Comparison of ENCODE assay signal across 18 cellular contexts in genomic region chr9:136602193-136602885, GRCh38. TPM values are rescaled to one million over a fixed set of nuclear protein-coding genes. Genes with fewer than 3 reads are reported as not detected.
DNase-seq lines count a peak whose midpoint lies in the region; ATAC-seq and TF ChIP-seq lines count a peak whose summit lies in the region.
"Had no signal": no experiment of that assay in that cellular context is flagged by ENCODE, and none has a peak within 500 bp of the region (broad histone marks: within the 10 kb centered on the region; RNA-seq: fewer than 3 reads in every experiment).

No MANE protein-coding gene starts in this region.

- peaks cover 67 to 99% (median 94%) of the 10 kb centered on the region in 10 experiments for H3K4me1 ChIP-seq in BLaER1 treated with 17β-estradiol and CSF1 and Interleukin-3, amounts not matched to agents 10 nM and 100 nM
- H3K4me1 ChIP-seq in HEK293 (ENCODE audit: control insufficient read depth, insufficient read depth, low read length): no peaks in the 10 kb centered on the region
- peaks cover 47% of the 10 kb centered on the region for H3K4me1 ChIP-seq in mesenchymal stem cell (ENCODE audit: control insufficient read depth, insufficient read depth, low read depth, low read length)
- peaks cover 6% of the 10 kb centered on the region; the same call in 1 of the 2 replicates for H3K4me1 ChIP-seq in PC-9 (replicated peaks; ENCODE audit: insufficient read depth)

- no peak overlapping the region for H3K14ac ChIP-seq in mesenchymal stem cell (ENCODE audit: low read length in 2 of 2)

- no peaks in the 10 kb centered on the region for H3K9me3 ChIP-seq in BLaER1 treated with 17β-estradiol and CSF1 and Interleukin-3, amounts not matched to agents 10 nM and 100 nM (replicated peaks in 1 of 11)
- H3K9me3 ChIP-seq in HEK293 (ENCODE audit: control insufficient read depth, insufficient read depth, low read depth, low read length) (no peaks in the 10 kb centered on the region), mesenchymal stem cell (ENCODE audit: control insufficient read depth, low read length) (no peaks in the 10 kb centered on the region), PC-9 (ENCODE audit: insufficient read depth, low read depth) (no peaks in the 10 kb centered on the region)

- TF ChIP-seq CTCF in HEK293 (tag by site-specific recombination; IDR thresholded peaks at IDR 0.05) (no peak), PC-9 (conservative IDR thresholded peaks at IDR 0.05) (no peak)

- H3K18ac ChIP-seq in mesenchymal stem cell (ENCODE audit: low read depth in 1 of 2, low read length in 2 of 2): peak overlapping the region in 1 of 2 experiments; percentile 56

- no peak overlapping the region for H2AFZ ChIP-seq in mesenchymal stem cell (ENCODE audit: low read depth, low read length)
- no peak overlapping the region for H2AFZ ChIP-seq in PC-9

- peak overlapping the region in 2 of 11 experiments; percentile 12 to 14; a peak in 3 of 22 replicates for H3K27ac ChIP-seq in BLaER1 treated with 17β-estradiol and CSF1 and Interleukin-3, amounts not matched to agents 10 nM and 100 nM
- H3K27ac ChIP-seq in HEK293 (ENCODE audit: extremely low read depth, low read depth, low read length): no peak overlapping the region
- no peak overlapping the region for H3K27ac ChIP-seq in mesenchymal stem cell (ENCODE audit: low read length, poor library complexity, severe bottlenecking)
- H3K27ac ChIP-seq in PC-9: no peak overlapping the region

- H3K23ac ChIP-seq in mesenchymal stem cell (ENCODE audit: low read length in 2 of 2): no peak overlapping the region

- no peak overlapping the region for H4K8ac ChIP-seq in mesenchymal stem cell (ENCODE audit: low read length)

- peaks cover 0 to 43% (median 0%) of the 10 kb centered on the region in 11 experiments; a peak in 9 of 22 replicates for H3K27me3 ChIP-seq in BLaER1 treated with 17β-estradiol and CSF1 and Interleukin-3, amounts not matched to agents 10 nM and 100 nM
- H3K27me3 ChIP-seq in mesenchymal stem cell (ENCODE audit: control insufficient read depth in 1 of 2, insufficient read depth in 1 of 2, low read length in 2 of 2): peaks cover 5 to 60% of the 10 kb centered on the region in 2 experiments
- H3K27me3 ChIP-seq in PC-9 (ENCODE audit: insufficient read depth, low read depth): peaks cover 18% of the 10 kb centered on the region

- H2BK15ac ChIP-seq in mesenchymal stem cell (ENCODE audit: low read depth, poor library complexity, severe bottlenecking): peak overlapping the region; percentile 81

- POLR2A ChIA-PET in HEK293 (lab: Yijun Ruan, JAX) (no interaction called here), PC-9 (lab: Charles Lee; ENCODE audit: unreplicated experiment) (no interaction called here)

- BruUV-seq in PC-9 (replicated peaks; lab: Mats Ljungman, UMichigan): no TSS peak

- H4K91ac ChIP-seq in mesenchymal stem cell (ENCODE audit: low read length): no peak overlapping the region

- H3K9ac ChIP-seq in BLaER1 treated with 17β-estradiol and CSF1 and Interleukin-3, amounts not matched to agents 10 nM and 100 nM: peak overlapping the region in 1 of 11 experiments; percentile 0; a peak in 3 of 22 replicates
- no peak overlapping the region for H3K9ac ChIP-seq in mesenchymal stem cell (ENCODE audit: low read length)

- no peaks in the 10 kb centered on the region for H3K36me3 ChIP-seq in BLaER1 treated with 17β-estradiol and CSF1 and Interleukin-3, amounts not matched to agents 10 nM and 100 nM
- no peaks in the 10 kb centered on the region for H3K36me3 ChIP-seq in HEK293 (ENCODE audit: control insufficient read depth in 2 of 2, insufficient read depth in 1 of 2, low read length in 2 of 2)
- H3K36me3 ChIP-seq in mesenchymal stem cell (ENCODE audit: control insufficient read depth in 1 of 2, insufficient read depth in 2 of 2, low read depth in 1 of 2, low read length in 2 of 2): peaks cover 0 to under 1% of the 10 kb centered on the region in 2 experiments
- H3K36me3 ChIP-seq in PC-9 (ENCODE audit: low read depth): no peaks in the 10 kb centered on the region

- peak; percentile 93 for DNase-seq in RPMI8226
- no peak for DNase-seq in mesenchymal stem cell
- DNase-seq in SKM-1 treated with dmso at 0.1 percent for 144 hours (lab: John Stamatoyannopoulos, UW; ENCODE audit: unreplicated experiment): no peak
- no peak for DNase-seq in medulla oblongata (ENCODE audit: extremely low spot score)
- no peak for DNase-seq in PC-9
- DNase-seq: activated naive CD4-positive, alpha-beta T cell treated with anti-CD3 and anti-CD28 coated beads, Interleukin-2, amount 10 ng/mL, durations not matched to agents 7 days and 5 days; activated T-cell treated with anti-CD3 and anti-CD28 coated beads for 4 hours; COR-L47; foreskin melanocyte; GDM1; Kasumi-1; NCI-H187; NCI-H510A; substantia nigra had no signal

- no peaks in the 10 kb centered on the region for H3K9me2 ChIP-seq in PC-9 (ENCODE audit: insufficient read depth)

- no peak overlapping the region for H3K4me3 ChIP-seq in BLaER1 treated with 17β-estradiol and CSF1 and Interleukin-3, amounts not matched to agents 10 nM and 100 nM
- H3K4me3 ChIP-seq in HEK293 (ENCODE audit: low read depth, low read length): no peak overlapping the region
- H3K4me3 ChIP-seq in mesenchymal stem cell (ENCODE audit: insufficient read depth in 1 of 2, low read depth in 1 of 2, low read length in 2 of 2): no peak overlapping the region
- H3K4me3 ChIP-seq in PC-9: no peak overlapping the region

- H3K79me1 ChIP-seq in mesenchymal stem cell (replicated peaks; ENCODE audit: low read length, poor library complexity, severe bottlenecking): no peaks in the 10 kb centered on the region

- no peak overlapping the region for H3K4ac ChIP-seq in mesenchymal stem cell (ENCODE audit: low read depth in 1 of 2, low read length in 2 of 2)

- peak overlapping the region; percentile 76 to 99 (median 89) for H3K4me2 ChIP-seq in BLaER1 treated with 17β-estradiol and CSF1 and Interleukin-3, amounts not matched to agents 10 nM and 100 nM
- no peak overlapping the region for H3K4me2 ChIP-seq in mesenchymal stem cell (ENCODE audit: low read length, poor library complexity, severe bottlenecking)
- H3K4me2 ChIP-seq in PC-9: no peak overlapping the region

- H2BK12ac ChIP-seq in mesenchymal stem cell (ENCODE audit: low read length in 2 of 2): peak overlapping the region in 1 of 2 experiments; percentile 17

- H2AK5ac ChIP-seq in mesenchymal stem cell (ENCODE audit: low read length, severe bottlenecking): no peak overlapping the region

- peaks cover 0 to 15% (median 0%) of the 10 kb centered on the region in 11 experiments; a peak in 4 of 22 replicates for H4K20me1 ChIP-seq in BLaER1 treated with 17β-estradiol and CSF1 and Interleukin-3, amounts not matched to agents 10 nM and 100 nM
- no peaks in the 10 kb centered on the region for H4K20me1 ChIP-seq in PC-9 (ENCODE audit: insufficient read depth)

- 49% methylated on average over 28 of the region's 28 CpGs for WGBS in mesenchymal stem cell

- H2BK5ac ChIP-seq in mesenchymal stem cell (ENCODE audit: low read depth, low read length, poor library complexity, severe bottlenecking): no peak overlapping the region

- H2BK120ac ChIP-seq in mesenchymal stem cell (ENCODE audit: low read depth, low read length): no peak overlapping the region

- intact Hi-C loops in PC-9 (cut with micrococcal nuclease; ENCODE audit: unreplicated experiment): no loop called here

- H3F3A ChIP-seq in PC-9 (ENCODE audit: insufficient read depth, low read depth): no peaks in the 10 kb centered on the region

- CTCF ChIA-PET in HEK293 (lab: Yijun Ruan, JAX): interaction anchor here (0.6 kb wide), 2 partner anchors 65 to 91 kb away, joined by 3 read pairs; no protein-coding TSS in a partner anchor
- CTCF ChIA-PET in PC-9 (lab: Charles Lee): no interaction called here

- no peaks in the 10 kb centered on the region for H3K79me2 ChIP-seq in PC-9 (ENCODE audit: low read depth)

- no peak for ATAC-seq in HG03097 (IDR thresholded peaks at IDR 0.05; ENCODE audit: low FRiP score, unreplicated experiment)
- ATAC-seq: Panc1 had no signal

TF ChIP-seq in HEK293, 187 proteins besides CTCF, POLR2A, EP300 and RAD21:
- TF ChIP-seq KLF1 (tag by site-specific recombination; IDR thresholded peaks at IDR 0.05): no peak
- no peak for TF ChIP-seq ZSCAN23 (tag by site-specific recombination; IDR thresholded peaks at IDR 0.05)
- TF ChIP-seq ZNF404 (tag by site-specific recombination; IDR thresholded peaks at IDR 0.05): no peak
- TF ChIP-seq EGR2 (tag by site-specific recombination; IDR thresholded peaks at IDR 0.05; ENCODE audit: low read depth): 0 out of 2 replicates have a peak, but pooled peaks have one; percentile 7
- TF ChIP-seq SP2 (tag by site-specific recombination; IDR thresholded peaks at IDR 0.05): peak; percentile 60
- TF ChIP-seq ZNF548 (tag by site-specific recombination; IDR thresholded peaks at IDR 0.05): no peak
- no peak for TF ChIP-seq ZNF24 (tag by site-specific recombination; IDR thresholded peaks at IDR 0.05)
- no peak for TF ChIP-seq ZNF324 (tag by site-specific recombination; IDR thresholded peaks at IDR 0.05)
- no peak for TF ChIP-seq ZNF621 (tag by site-specific recombination; IDR thresholded peaks at IDR 0.05)
- no peak for TF ChIP-seq ZFP69B (tag by site-specific recombination; IDR thresholded peaks at IDR 0.05)
- TF ChIP-seq ZNF148 (tag by site-specific recombination; IDR thresholded peaks at IDR 0.05; ENCODE audit: borderline replicate concordance): no peak
- no peak for TF ChIP-seq PRDM1 (tag by site-specific recombination; IDR thresholded peaks at IDR 0.05)
- TF ChIP-seq ZNF544 (tag by site-specific recombination; IDR thresholded peaks at IDR 0.05): no peak
TF ChIP-seq in HEK293: peak in this region for 2.

RNA-seq across cellular contexts. Expression of gene NOTCH1, which starts 56.5 kb away (rescaled TPM):
- polyA plus RNA-seq in mesenchymal stem cell (2013, experiment 1 of 2): 15.4 TPM
- 13.5 TPM for polyA plus RNA-seq in mesenchymal stem cell (2013, experiment 2 of 2)
- total RNA-seq in PC-9 (2021): 39.2 and 51.4 TPM in 2 replicates

Comparison
In these comparisons a context has a peak if more than half of its experiments do, and no peak if none do; other contexts are left out.
1. H3K4me2 ChIP-seq: peak in BLaER1 treated with 17β-estradiol and CSF1 and Interleukin-3, amounts not matched to agents 10 nM and 100 nM (11 of 11); none in mesenchymal stem cell (single experiment) and PC-9 (single experiment).